ENCODE assay signal across 1 cellular context in genomic region chr3:42853739-42854302, GRCh38.
TF ChIP-seq lines count a peak whose summit lies in the region.

No MANE protein-coding gene starts in this region.

TF ChIP-seq in HepG2, 621 proteins besides CTCF, POLR2A, EP300 and RAD21 (continues in another document):
- peak; percentile 98 for TF ChIP-seq FOXA3 (CRISPR knock-in tag; IDR thresholded peaks at IDR 0.05)
- peak; percentile 73; the same call in 1 of the 2 replicates for TF ChIP-seq NCOA1 (CRISPR knock-in tag; IDR thresholded peaks at IDR 0.05)
- 0 out of 2 replicates have a peak, but pooled peaks have one; percentile 30 for TF ChIP-seq ZBTB42 (CRISPR knock-in tag; IDR thresholded peaks at IDR 0.05)
- no peak for TF ChIP-seq ZMAT5 (CRISPR knock-in tag; IDR thresholded peaks at IDR 0.05; ENCODE audit: borderline replicate concordance, low read depth)
- peak; percentile 92 for TF ChIP-seq SAP130 (CRISPR knock-in tag; IDR thresholded peaks at IDR 0.05; ENCODE audit: low read depth)
- TF ChIP-seq ZNF280B (CRISPR knock-in tag; IDR thresholded peaks at IDR 0.05; ENCODE audit: borderline replicate concordance) = no peak
- no peak for TF ChIP-seq ZSCAN22 (CRISPR knock-in tag; IDR thresholded peaks at IDR 0.05)
- TF ChIP-seq CBFB (CRISPR knock-in tag; IDR thresholded peaks at IDR 0.05) = peak; percentile 31; the same call in 1 of the 2 replicates
- peak; percentile 62; the same call in 1 of the 2 replicates for TF ChIP-seq CBX5 (CRISPR knock-in tag; IDR thresholded peaks at IDR 0.05; ENCODE audit: borderline replicate concordance)
- peak in 1 of 2 experiments; percentile 84; a peak in 2 of 4 replicates for TF ChIP-seq ATF4 (CRISPR knock-in tag; IDR thresholded peaks at IDR 0.05)
- peak; percentile 83 for TF ChIP-seq IRF2 (CRISPR knock-in tag; IDR thresholded peaks at IDR 0.05)
- peak; percentile 41; the same call in 1 of the 2 replicates for TF ChIP-seq HOMEZ (CRISPR knock-in tag; IDR thresholded peaks at IDR 0.05; ENCODE audit: low read depth)
- peak; percentile 67; the same call in 1 of the 2 replicates for TF ChIP-seq HNF1A (IDR thresholded peaks at IDR 0.05; ENCODE audit: low read depth)
- peak; percentile 80; the same call in 1 of the 2 replicates for TF ChIP-seq HNF1A (CRISPR knock-in tag; IDR thresholded peaks at IDR 0.05; ENCODE audit: borderline replicate concordance)
- TF ChIP-seq ARID5B (CRISPR knock-in tag; IDR thresholded peaks at IDR 0.05) = peak; percentile 97
- TF ChIP-seq DDIT3 (CRISPR knock-in tag; IDR thresholded peaks at IDR 0.05) = no peak
- no peak for TF ChIP-seq SOX6 (IDR thresholded peaks at IDR 0.05)
- TF ChIP-seq SOX6 (CRISPR knock-in tag; IDR thresholded peaks at IDR 0.05) = peak; percentile 90
- peak; percentile 74; the same call in 1 of the 2 replicates for TF ChIP-seq SOX13 (IDR thresholded peaks at IDR 0.05)
- peak in 1 of 2 experiments; percentile 92; a peak in 2 of 4 replicates for TF ChIP-seq SOX13 (CRISPR knock-in tag; conservative IDR thresholded peaks at IDR 0.05 in 1 of 2, IDR thresholded peaks at IDR 0.05 in 1 of 2)
- TF ChIP-seq TFDP1 (CRISPR knock-in tag; IDR thresholded peaks at IDR 0.05; ENCODE audit: borderline replicate concordance) = peak; percentile 45; the same call in 1 of the 2 replicates
- TF ChIP-seq ZBTB7A (CRISPR knock-in tag; IDR thresholded peaks at IDR 0.05) = 0 out of 2 replicates have a peak, but pooled peaks have one; percentile 55
- peak; percentile 44 for TF ChIP-seq YY1 (IDR thresholded peaks at IDR 0.05; ENCODE audit: insufficient read depth, insufficient replicate concordance, low read depth, low read length)
- peak; percentile 60; the same call in 1 of the 2 replicates for TF ChIP-seq ZBED4 (CRISPR knock-in tag; IDR thresholded peaks at IDR 0.05; ENCODE audit: borderline replicate concordance)
- TF ChIP-seq ZNF773 (CRISPR knock-in tag; IDR thresholded peaks at IDR 0.05; ENCODE audit: borderline replicate concordance) = no peak
- TF ChIP-seq RERE (CRISPR knock-in tag; IDR thresholded peaks at IDR 0.05; ENCODE audit: low read depth) = peak; percentile 77
- no peak for TF ChIP-seq GABPA (IDR thresholded peaks at IDR 0.05; ENCODE audit: low read depth, low read length)
- TF ChIP-seq GABPA (CRISPR knock-in tag; IDR thresholded peaks at IDR 0.05; ENCODE audit: low read depth) = peak; percentile 46; the same call in 1 of the 2 replicates
